1 cellular context compared by ENCODE assay signal in the genomic region with DNA sequence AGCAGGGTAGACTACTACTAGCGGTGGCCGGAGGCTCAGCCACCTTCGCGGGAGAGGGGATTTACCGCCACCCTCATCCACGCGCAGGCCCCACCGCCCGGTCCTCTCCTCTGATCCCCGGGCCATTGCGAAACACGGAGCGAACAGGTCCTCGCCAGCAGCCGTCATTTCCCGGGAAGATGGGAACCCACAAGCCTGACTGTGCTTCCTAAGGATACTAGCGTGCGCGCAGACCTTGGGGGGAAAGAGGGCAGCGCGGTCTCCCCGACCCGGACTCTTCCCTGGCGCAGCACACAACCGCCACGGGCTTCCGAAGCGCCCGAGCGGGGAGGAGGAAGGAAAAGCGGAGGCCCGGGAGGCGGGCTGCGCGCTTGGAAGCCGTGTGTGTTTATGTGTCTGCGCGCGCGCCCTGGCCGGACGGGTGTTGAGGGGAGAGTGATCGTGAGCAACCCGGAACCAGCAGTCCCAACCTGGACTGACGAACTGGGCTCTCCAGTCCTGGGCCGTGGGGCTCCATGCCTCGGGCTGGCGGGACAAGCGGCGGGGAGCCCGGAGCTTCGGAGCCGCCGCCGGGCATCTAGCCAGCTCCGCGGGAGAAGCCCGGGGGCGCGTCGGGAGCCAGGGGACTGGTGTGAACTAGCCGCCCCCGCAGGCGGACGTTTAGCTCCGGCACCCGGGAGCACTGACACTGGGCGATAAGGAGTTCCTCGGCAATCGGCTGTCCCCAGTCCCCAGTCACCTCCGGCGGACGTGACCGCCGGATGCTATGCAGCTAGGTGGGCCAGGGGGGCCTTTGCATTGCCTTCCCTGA.
TF ChIP-seq lines count a peak whose summit lies in the region.

No MANE protein-coding gene starts in this region.

TF ChIP-seq in GM23338, 12 proteins besides CTCF, POLR2A, EP300 and RAD21 (continued from another document):
- TF ChIP-seq, protein P1, sequence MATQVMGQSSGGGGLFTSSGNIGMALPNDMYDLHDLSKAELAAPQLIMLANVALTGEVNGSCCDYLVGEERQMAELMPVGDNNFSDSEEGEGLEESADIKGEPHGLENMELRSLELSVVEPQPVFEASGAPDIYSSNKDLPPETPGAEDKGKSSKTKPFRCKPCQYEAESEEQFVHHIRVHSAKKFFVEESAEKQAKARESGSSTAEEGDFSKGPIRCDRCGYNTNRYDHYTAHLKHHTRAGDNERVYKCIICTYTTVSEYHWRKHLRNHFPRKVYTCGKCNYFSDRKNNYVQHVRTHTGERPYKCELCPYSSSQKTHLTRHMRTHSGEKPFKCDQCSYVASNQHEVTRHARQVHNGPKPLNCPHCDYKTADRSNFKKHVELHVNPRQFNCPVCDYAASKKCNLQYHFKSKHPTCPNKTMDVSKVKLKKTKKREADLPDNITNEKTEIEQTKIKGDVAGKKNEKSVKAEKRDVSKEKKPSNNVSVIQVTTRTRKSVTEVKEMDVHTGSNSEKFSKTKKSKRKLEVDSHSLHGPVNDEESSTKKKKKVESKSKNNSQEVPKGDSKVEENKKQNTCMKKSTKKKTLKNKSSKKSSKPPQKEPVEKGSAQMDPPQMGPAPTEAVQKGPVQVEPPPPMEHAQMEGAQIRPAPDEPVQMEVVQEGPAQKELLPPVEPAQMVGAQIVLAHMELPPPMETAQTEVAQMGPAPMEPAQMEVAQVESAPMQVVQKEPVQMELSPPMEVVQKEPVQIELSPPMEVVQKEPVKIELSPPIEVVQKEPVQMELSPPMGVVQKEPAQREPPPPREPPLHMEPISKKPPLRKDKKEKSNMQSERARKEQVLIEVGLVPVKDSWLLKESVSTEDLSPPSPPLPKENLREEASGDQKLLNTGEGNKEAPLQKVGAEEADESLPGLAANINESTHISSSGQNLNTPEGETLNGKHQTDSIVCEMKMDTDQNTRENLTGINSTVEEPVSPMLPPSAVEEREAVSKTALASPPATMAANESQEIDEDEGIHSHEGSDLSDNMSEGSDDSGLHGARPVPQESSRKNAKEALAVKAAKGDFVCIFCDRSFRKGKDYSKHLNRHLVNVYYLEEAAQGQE (IDR thresholded peaks at IDR 0.05; ENCODE audit: unreplicated experiment), result no peak
